21 cellular contexts compared by ENCODE assay signal in genomic region chr22:21922370-21923162, GRCh38. TPM values are rescaled to one million over a fixed set of nuclear protein-coding genes. Genes with fewer than 3 reads are reported as not detected.
DNase-seq lines count a peak whose midpoint lies in the region; ATAC-seq, FAIRE-seq and TF ChIP-seq lines count a peak whose summit lies in the region.
"Had no signal": no experiment of that assay in that cellular context is flagged by ENCODE, and none has a peak within 500 bp of the region (broad histone marks: within the 10 kb centered on the region; RNA-seq: fewer than 3 reads in every experiment).

No MANE protein-coding gene starts in this region.

- no peak overlapping the region for H3K23ac ChIP-seq in H1 (ENCODE audit: insufficient read length)

- no peaks in the 10 kb centered on the region for H3K23me2 ChIP-seq in H1 (ENCODE audit: low read depth, low read length)

- peak overlapping the region; percentile 84; the same call in 1 of the 2 replicates for H2BK5ac ChIP-seq in H1 (ENCODE audit: low read depth, low read length)

- peaks cover 28% of the 10 kb centered on the region for H3K4me1 Mint-ChIP-seq in nephron progenitor cell
- peaks cover 0 to 2% of the 10 kb centered on the region in 2 donors for H3K4me1 Mint-ChIP-seq in effector memory CD8-positive, alpha-beta T cell (ENCODE audit: low read depth in 2 of 2)
- H3K4me1 Mint-ChIP-seq in mesothelial cell of epicardium, result peaks cover 7% of the 10 kb centered on the region
- H3K4me1 Mint-ChIP-seq: CD4-positive, CD25-positive, alpha-beta regulatory T cell; IgD-negative memory B cell had no signal

- H3K27ac Mint-ChIP-seq in nephron progenitor cell, result peak overlapping the region; percentile 70
- H3K27ac Mint-ChIP-seq in effector memory CD8-positive, alpha-beta T cell, result no peak overlapping the region
- H3K27ac Mint-ChIP-seq in mesothelial cell of epicardium, result no peak overlapping the region
- H3K27ac Mint-ChIP-seq: CD4-positive, CD25-positive, alpha-beta regulatory T cell had no signal

- H3K4me1 ChIP-seq in HUES6 (ENCODE audit: control insufficient read depth, insufficient read depth, low read length) (peaks cover 62% of the 10 kb centered on the region), H1 (replicated peaks in 1 of 4; ENCODE audit: control insufficient read depth in 3 of 4, insufficient read depth in 4 of 4, low read length in 3 of 4) (peaks cover 8 to 62% (median 49%) of the 10 kb centered on the region in 4 experiments)
- H3K4me1 ChIP-seq: HAP-1 had no signal

- H3K18ac ChIP-seq in H1 (ENCODE audit: extremely low read depth, low read length), result peak overlapping the region; percentile 71

- ATAC-seq in effector memory CD8-positive, alpha-beta T cell (replicated peaks), result no peak
- ATAC-seq in GM18873 (IDR thresholded peaks at IDR 0.05; ENCODE audit: low FRiP score, unreplicated experiment), result no peak
- ATAC-seq: Panc1 had no signal

- H3K79me1 ChIP-seq in H1 (ENCODE audit: low read depth, low read length), result no peaks in the 10 kb centered on the region

- peak overlapping the region; percentile 12 for H2BK120ac ChIP-seq in H1 (replicated peaks; ENCODE audit: low read depth, low read length)

- no peaks in the 10 kb centered on the region for H3K9me3 Mint-ChIP-seq in nephron progenitor cell
- H3K9me3 Mint-ChIP-seq in effector memory CD8-positive, alpha-beta T cell, result no peaks in the 10 kb centered on the region
- H3K9me3 Mint-ChIP-seq in mesothelial cell of epicardium, result no peaks in the 10 kb centered on the region
- H3K9me3 Mint-ChIP-seq: CD4-positive, CD25-positive, alpha-beta regulatory T cell; IgD-negative memory B cell had no signal

- no peaks in the 10 kb centered on the region for H3K9me3 ChIP-seq in HUES6 (ENCODE audit: control insufficient read depth, insufficient read depth, low read depth, low read length)
- no peaks in the 10 kb centered on the region for H3K9me3 ChIP-seq in H1 (ENCODE audit: insufficient read depth in 2 of 2, low read depth in 1 of 2, low read length in 1 of 2)
- H3K9me3 ChIP-seq: HAP-1, SJCRH30 had no signal

- peaks cover 5% of the 10 kb centered on the region for H3K36me3 Mint-ChIP-seq in nephron progenitor cell (ENCODE audit: low read depth)
- peaks cover 10% of the 10 kb centered on the region for H3K36me3 Mint-ChIP-seq in effector memory CD8-positive, alpha-beta T cell (ENCODE audit: insufficient read depth)
- peaks cover 3% of the 10 kb centered on the region for H3K36me3 Mint-ChIP-seq in mesothelial cell of epicardium
- H3K36me3 Mint-ChIP-seq: CD4-positive, CD25-positive, alpha-beta regulatory T cell; IgD-negative memory B cell had no signal

- no peaks in the 10 kb centered on the region for H4K20me1 ChIP-seq in H1 (replicated peaks in 1 of 2; ENCODE audit: control insufficient read depth in 1 of 2, insufficient read depth in 2 of 2, low read length in 2 of 2)

- peak overlapping the region; percentile 76 for H3K27ac ChIP-seq in HUES6 (ENCODE audit: low read depth, low read length)
- H3K27ac ChIP-seq in H1 (ENCODE audit: low read depth, low read length), result peak overlapping the region; percentile 64; the same call in 1 of the 2 replicates
- H3K27ac ChIP-seq: HL-60, SJCRH30 had no signal

- peak overlapping the region; percentile 72; the same call in 1 of the 2 replicates for H2BK15ac ChIP-seq in H1 (ENCODE audit: low read length)

- H3K36me3 ChIP-seq in HUES6 (ENCODE audit: control insufficient read depth, insufficient read depth, low read length) (no peaks in the 10 kb centered on the region), H1 (ENCODE audit: control insufficient read depth in 2 of 4, insufficient read depth in 4 of 4, low read length in 3 of 4) (no peaks in the 10 kb centered on the region)
- H3K36me3 ChIP-seq: HAP-1, SJCRH30 had no signal

- FAIRE-seq in H1 (lab: Jason Lieb, UNC) (no peak), D721Med (lab: Jason Lieb, UNC) (no peak)

- no peak overlapping the region for H3K4me2 ChIP-seq in H1 (ENCODE audit: insufficient read depth in 1 of 2, low read depth in 2 of 2, low read length in 2 of 2)

- no peak overlapping the region for H4K5ac ChIP-seq in H1 (ENCODE audit: insufficient read length, low read depth, low read length)

- H3K9ac ChIP-seq in HUES6 (ENCODE audit: low read length) (no peak overlapping the region), H1 (replicated peaks in 1 of 4; ENCODE audit: extremely low read depth in 1 of 4, low read depth in 3 of 4, low read length in 3 of 4) (no peak overlapping the region)

- H3K27me3 ChIP-seq in HUES6 (ENCODE audit: control insufficient read depth, insufficient read depth, low read length) (no peaks in the 10 kb centered on the region), H1 (replicated peaks in 1 of 4; ENCODE audit: control insufficient read depth in 3 of 4, extremely low read depth in 1 of 4, insufficient read depth in 3 of 4, low read length in 3 of 4) (no peaks in the 10 kb centered on the region; a peak in 1 of 7 replicates)
- H3K27me3 ChIP-seq: SJCRH30 had no signal

- DNase-seq in H1 (ENCODE audit: low read depth in 1 of 2, low spot score in 2 of 2) (no peak), nephron progenitor cell (no peak), D721Med (ENCODE audit: insufficient read length, low spot score) (no peak), mesothelial cell of epicardium (ENCODE audit: low spot score in 2 of 2, unreplicated experiment in 2 of 2) (no peak)
- no peak for DNase-seq in effector memory CD8-positive, alpha-beta T cell
- DNase-seq: CD4-positive, CD25-positive, alpha-beta regulatory T cell; DMS79; Karpas-422; MV-4-11; NCI-H1105 treated with DMSO at 0.1 percent for 48 hours; NCI-H2029 treated with DMSO at 0.1 percent for 48 hours; NCI-H2171 treated with DMSO at 0.1 percent for 48 hours; NCI-H524 treated with DMSO at 0.1 percent for 48 hours; NCI-H82; SJCRH30 had no signal

- no peak overlapping the region for H3K4me3 ChIP-seq in HUES6 (ENCODE audit: low read depth, low read length)
- peak overlapping the region in 2 of 4 experiments; percentile 5 to 9; a peak in 1 of 8 replicates for H3K4me3 ChIP-seq in H1 (ENCODE audit: extremely low read depth in 1 of 4, insufficient read depth in 2 of 4, low read depth in 3 of 4, low read length in 4 of 4)
- H3K4me3 ChIP-seq: HAP-1, SJCRH30 had no signal

- TF ChIP-seq CTCF in H1 (IDR thresholded peaks at IDR 0.05; ENCODE audit: control extremely low read depth in 1 of 3, insufficient read depth in 1 of 3, low read depth in 1 of 3, low read length in 3 of 3) (no peak), nephron progenitor cell (IDR thresholded peaks at IDR 0.05) (no peak), D721Med (IDR thresholded peaks at IDR 0.05; ENCODE audit: insufficient read depth, missing control alignments) (no peak), mesothelial cell of epicardium (IDR thresholded peaks at IDR 0.05; ENCODE audit: unreplicated experiment) (no peak)

- H3K14ac ChIP-seq in H1 (ENCODE audit: insufficient read length), result no peak overlapping the region

- no peak overlapping the region for H2AFZ ChIP-seq in H1 (ENCODE audit: low read length)

- 89% methylated on average over 16 of the region's 20 CpGs; no CpG with 5 or more reads in 1 of the 2 experiments for WGBS in H1 (ENCODE audit: extremely low coverage in 1 of 2, insufficient coverage in 1 of 2, insufficient read length in 1 of 2, insufficient replicate concordance in 2 of 2, low coverage in 1 of 2, low lambda C conversion rate in 2 of 2, missing lambda C conversion rate in 1 of 2), 2 experiments

- no peaks in the 10 kb centered on the region for H3K79me2 ChIP-seq in H1 (ENCODE audit: control insufficient read depth in 1 of 2, insufficient read depth in 2 of 2, low read length in 2 of 2)

- peak overlapping the region; percentile 63 for H4K91ac ChIP-seq in H1 (replicated peaks; ENCODE audit: insufficient read length, low read length)

- H3K56ac ChIP-seq in H1 (replicated peaks; ENCODE audit: insufficient read length, low read depth, low read length), result no peak overlapping the region

- POLR2A ChIA-PET in H1 (lab: Charles Lee; ENCODE audit: partially characterized antibody), result interaction anchor here (1.3 to 1.4 kb wide), 4 partner anchors 10 to 87 kb away, joined by 3 to 6 read pairs (median 4); no protein-coding TSS in a partner anchor

- H3K27me3 Mint-ChIP-seq in nephron progenitor cell (ENCODE audit: low read depth, poor library complexity) (peaks cover 3% of the 10 kb centered on the region), mesothelial cell of epicardium (ENCODE audit: low read depth) (no peaks in the 10 kb centered on the region)
- no peaks in the 10 kb centered on the region for H3K27me3 Mint-ChIP-seq in effector memory CD8-positive, alpha-beta T cell
- H3K27me3 Mint-ChIP-seq: CD4-positive, CD25-positive, alpha-beta regulatory T cell; IgD-negative memory B cell had no signal

- H4K8ac ChIP-seq in H1 (ENCODE audit: extremely low read depth, insufficient read depth, low read length), result peak overlapping the region; percentile 68

- 0 out of 2 replicates have a peak overlapping the region, but pooled peaks have one; percentile 13 for H2AK5ac ChIP-seq in H1 (ENCODE audit: low read depth, low read length)

- peak overlapping the region; percentile 92 for H2BK12ac ChIP-seq in H1 (ENCODE audit: low read depth, low read length)

- H3K4me3 Mint-ChIP-seq in nephron progenitor cell, result no peak overlapping the region
- no peak overlapping the region for H3K4me3 Mint-ChIP-seq in effector memory CD8-positive, alpha-beta T cell
- H3K4me3 Mint-ChIP-seq in mesothelial cell of epicardium, result no peak overlapping the region
- H3K4me3 Mint-ChIP-seq: IgD-negative memory B cell had no signal

- CTCF ChIA-PET in H1 (lab: Charles Lee; ENCODE audit: partially characterized antibody), result interaction anchor here (0.6 to 7.5 kb wide), 6 partner anchors 10 to 209 kb away, joined by 3 to 59 read pairs (median 4); no protein-coding TSS in a partner anchor

- TF ChIP-seq EP300 in H1 (IDR thresholded peaks at IDR 0.05; ENCODE audit: borderline replicate concordance in 1 of 2, low read depth in 2 of 2, low read length in 2 of 2), result no peak

- TF ChIP-seq RAD21 in H1 (IDR thresholded peaks at IDR 0.05 in 1 of 2, conservative IDR thresholded peaks at IDR 0.05 in 1 of 2; ENCODE audit: low read depth in 2 of 2, low read length in 2 of 2), result no peak

- no peak for TF ChIP-seq POLR2A in H1 (IDR thresholded peaks at IDR 0.05; ENCODE audit: control extremely low read depth in 1 of 2, low read depth in 2 of 2, low read length in 2 of 2)

- peak overlapping the region; percentile 90 for H2BK20ac ChIP-seq in H1 (ENCODE audit: low read length)

- H3K4ac ChIP-seq in H1 (replicated peaks; ENCODE audit: insufficient read length, low read depth, low read length), result peak overlapping the region; percentile 91

RNA-seq across cellular contexts. Expression of gene PPM1F, which starts 30.1 kb away (rescaled TPM):
- 21.9 and 22.8 TPM in 2 replicates for total RNA-seq in H1 (2021; fragmentation: NEBNext Ultra II Directional; extraction: Animal tissue kit (Norgen Biotek cat#: 25700))
- polyA plus RNA-seq in H1 (2011; rRNA removed), result 12.4 and 17.7 TPM in 2 replicates
- polyA plus RNA-seq in H1 (2011; cell fraction: cytosol; rRNA removed), result 16.1 TPM
- 29.8 TPM for polyA plus RNA-seq in H1 (2011; cell fraction: nucleus; rRNA removed)
- polyA plus RNA-seq in H1 (2012, experiment 1 of 2), result 10.6 to 14.5 TPM (median 13.2 TPM) in 4 replicates
- 12.1 TPM for polyA plus RNA-seq in H1 (2012, experiment 2 of 2)
- polyA plus RNA-seq in H1 (2013, experiment 1 of 2), result 13.9 TPM
- 12.0 TPM for polyA plus RNA-seq in H1 (2013, experiment 2 of 2)
- polyA minus RNA-seq in H1 (2011; rRNA and poly(A)+ RNA removed), result 7.1 and 10.5 TPM in 2 replicates
- 9.5 TPM for polyA minus RNA-seq in H1 (2011; cell fraction: cytosol; rRNA and poly(A)+ RNA removed)
- polyA minus RNA-seq in H1 (2011; cell fraction: nucleus; rRNA and poly(A)+ RNA removed), result 7.6 TPM
- 32.0 to 35.4 TPM (median 34.6 TPM) in 3 replicates for total RNA-seq in mesothelial cell of epicardium

RNA-seq across cellular contexts. Expression of gene MAPK1, which starts 55.1 kb away (rescaled TPM):
- total RNA-seq in H1 (2021; fragmentation: NEBNext Ultra II Directional; extraction: Animal tissue kit (Norgen Biotek cat#: 25700)), result 95.8 and 101 TPM in 2 replicates
- 20.9 and 28.1 TPM in 2 replicates for polyA plus RNA-seq in H1 (2011; rRNA removed)
- polyA plus RNA-seq in H1 (2011; cell fraction: cytosol; rRNA removed), result 28.5 TPM
- polyA plus RNA-seq in H1 (2011; cell fraction: nucleus; rRNA removed), result 32.3 TPM
- polyA plus RNA-seq in H1 (2012, experiment 1 of 2), result 38.2 to 61.7 TPM (median 47.8 TPM) in 4 replicates
- polyA plus RNA-seq in H1 (2012, experiment 2 of 2), result 8.1 TPM
- polyA plus RNA-seq in H1 (2013, experiment 1 of 2), result 33.8 TPM
- 35.8 TPM for polyA plus RNA-seq in H1 (2013, experiment 2 of 2)
- polyA minus RNA-seq in H1 (2011; rRNA and poly(A)+ RNA removed), result 84.6 and 115 TPM in 2 replicates
- polyA minus RNA-seq in H1 (2011; cell fraction: cytosol; rRNA and poly(A)+ RNA removed), result 21.4 TPM
- polyA minus RNA-seq in H1 (2011; cell fraction: nucleus; rRNA and poly(A)+ RNA removed), result 25.4 TPM
- 90.2 to 92.9 TPM (median 90.4 TPM) in 3 replicates for total RNA-seq in mesothelial cell of epicardium
